ENCODE assay signal across 8 cellular contexts in the genomic region with DNA sequence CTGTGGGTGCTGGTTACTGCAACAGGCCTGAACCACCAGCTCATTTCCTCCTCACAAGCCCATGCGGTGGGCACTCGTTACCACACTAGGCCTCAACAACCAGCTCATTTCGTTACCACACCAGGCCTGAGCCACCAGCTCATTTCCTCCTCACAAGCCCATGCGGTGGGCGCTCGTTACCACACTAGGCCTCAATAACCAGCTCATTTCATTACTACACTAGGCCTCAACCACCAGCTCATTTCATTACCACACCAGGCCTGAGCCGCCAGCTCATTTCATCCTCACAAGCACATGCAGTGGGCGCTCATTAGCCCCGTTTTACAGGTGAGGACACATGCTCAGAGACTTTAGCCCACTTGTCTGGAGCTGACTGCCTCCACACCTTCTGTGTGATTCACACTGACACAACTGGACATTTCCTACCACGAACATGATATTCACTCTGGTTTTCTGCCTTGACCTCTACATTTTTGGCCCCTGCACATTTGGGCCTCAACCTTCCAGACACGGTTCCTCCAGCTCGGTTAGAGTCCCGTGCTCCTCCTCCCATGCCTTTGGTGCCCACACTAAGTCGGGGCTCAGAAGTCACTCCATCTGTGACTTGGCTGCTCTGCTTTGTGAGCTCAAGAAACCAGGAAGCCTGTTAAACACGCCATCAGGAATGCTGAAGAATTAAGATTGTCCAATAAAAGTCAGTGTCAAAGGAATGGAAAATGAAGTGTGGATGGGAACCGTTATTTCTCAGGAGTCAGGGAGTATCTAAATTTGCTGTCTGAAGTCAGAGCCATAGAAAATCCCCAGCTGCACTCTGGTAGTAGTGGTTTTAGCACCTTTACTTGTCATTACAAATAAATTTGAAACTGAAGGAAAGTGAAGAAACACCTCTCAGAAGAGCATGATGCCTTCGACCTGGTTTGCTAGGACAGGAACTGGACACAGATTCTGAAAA. TPM values are rescaled to one million over a fixed set of nuclear protein-coding genes. Genes with fewer than 3 reads are reported as not detected.
DNase-seq lines count a peak whose midpoint lies in the region; ATAC-seq, FAIRE-seq and TF ChIP-seq lines count a peak whose summit lies in the region.

No MANE protein-coding gene starts in this region.

- TF ChIP-seq POLR2A in gastroesophageal sphincter (IDR thresholded peaks at IDR 0.05), result no peak

- H3K36me3 ChIP-seq in gastroesophageal sphincter, result no peaks in the 10 kb centered on the region

- DNase-seq in WTC11 (ENCODE audit: low spot score) (no peak), fibroblast of villous mesenchyme (ENCODE audit: low read depth) (peak; percentile 15), urothelium cell line (ENCODE audit: low spot score) (no peak), osteocyte (ENCODE audit: extremely low spot score, unreplicated experiment) (no peak), NCI-H69 (lab: John Stamatoyannopoulos, UW) (no peak)

- no peak for TF ChIP-seq CTCF in WTC11 (IDR thresholded peaks at IDR 0.05)
- TF ChIP-seq CTCF in fibroblast of villous mesenchyme (IDR thresholded peaks at IDR 0.05; ENCODE audit: insufficient read depth, low read depth, low read length), result no peak
- no peak for TF ChIP-seq CTCF in osteocyte (IDR thresholded peaks at IDR 0.05)
- no peak for TF ChIP-seq CTCF in gastroesophageal sphincter (IDR thresholded peaks at IDR 0.05)

- no peak overlapping the region for H3K27ac ChIP-seq in gastroesophageal sphincter

- CTCF ChIA-PET in WTC11 (lab: Charles Lee), result interaction anchor here (0.7 to 1.0 kb wide), 2 partner anchors 11 to 105 kb away, joined by 3 read pairs; no protein-coding TSS in a partner anchor

- 76 to 87% methylated on average over 6 to 12 of the region's 17 CpGs for WGBS in gastroesophageal sphincter (ENCODE audit: low coverage in 1 of 2), 2 donors

- no peaks in the 10 kb centered on the region for H3K27me3 ChIP-seq in gastroesophageal sphincter

- H3K27me3 Mint-ChIP-seq in WTC11 (ENCODE audit: low read depth) (peaks cover 11% of the 10 kb centered on the region), osteocyte (ENCODE audit: unreplicated experiment) (peaks cover 26% of the 10 kb centered on the region)

- POLR2A ChIA-PET in WTC11 (lab: Charles Lee), result no interaction called here

- H3K4me1 Mint-ChIP-seq in WTC11, result peaks cover 34% of the 10 kb centered on the region
- no peaks in the 10 kb centered on the region for H3K4me1 Mint-ChIP-seq in osteocyte (ENCODE audit: unreplicated experiment)

- H3K9me3 Mint-ChIP-seq in WTC11 (peaks cover 29% of the 10 kb centered on the region), osteocyte (ENCODE audit: unreplicated experiment) (no peaks in the 10 kb centered on the region)

- 0 out of 2 replicates have a peak overlapping the region, but pooled peaks have one; percentile 22 for H3K27ac Mint-ChIP-seq in WTC11
- H3K27ac Mint-ChIP-seq in osteocyte (ENCODE audit: unreplicated experiment), result no peak overlapping the region

- H3K4me3 ChIP-seq in fibroblast of villous mesenchyme (ENCODE audit: low read depth, low read length) (no peak overlapping the region), gastroesophageal sphincter (no peak overlapping the region)

- peaks cover 0 to 13% (median 0%) of the 10 kb centered on the region in 3 donors for H3K4me1 ChIP-seq in gastroesophageal sphincter

- peak; percentile 86 for ATAC-seq in GM18867 (IDR thresholded peaks at IDR 0.05; ENCODE audit: unreplicated experiment)
- ATAC-seq in HG02884 (IDR thresholded peaks at IDR 0.05; ENCODE audit: unreplicated experiment), result peak; percentile 91
- ATAC-seq in WTC11, result no peak
- no peak for ATAC-seq in gastroesophageal sphincter

- FAIRE-seq in urothelium cell line (lab: Jason Lieb, UNC), result peak; percentile 86

- H3K36me3 Mint-ChIP-seq in WTC11 (peaks cover 21% of the 10 kb centered on the region), osteocyte (ENCODE audit: unreplicated experiment) (no peaks in the 10 kb centered on the region)

- H3K9me3 ChIP-seq in gastroesophageal sphincter, result no peaks in the 10 kb centered on the region

- no peak overlapping the region for H3K4me3 Mint-ChIP-seq in WTC11
- no peak overlapping the region for H3K4me3 Mint-ChIP-seq in osteocyte (ENCODE audit: unreplicated experiment)

- TF ChIP-seq EP300 in gastroesophageal sphincter (IDR thresholded peaks at IDR 0.05), result no peak

TF ChIP-seq in WTC11, 78 proteins besides CTCF, POLR2A, EP300 and RAD21:
- TF ChIP-seq SMAD3 (CRISPR knock-in tag; IDR thresholded peaks at IDR 0.05; ENCODE audit: borderline replicate concordance), result no peak
- TF ChIP-seq, protein P1, sequence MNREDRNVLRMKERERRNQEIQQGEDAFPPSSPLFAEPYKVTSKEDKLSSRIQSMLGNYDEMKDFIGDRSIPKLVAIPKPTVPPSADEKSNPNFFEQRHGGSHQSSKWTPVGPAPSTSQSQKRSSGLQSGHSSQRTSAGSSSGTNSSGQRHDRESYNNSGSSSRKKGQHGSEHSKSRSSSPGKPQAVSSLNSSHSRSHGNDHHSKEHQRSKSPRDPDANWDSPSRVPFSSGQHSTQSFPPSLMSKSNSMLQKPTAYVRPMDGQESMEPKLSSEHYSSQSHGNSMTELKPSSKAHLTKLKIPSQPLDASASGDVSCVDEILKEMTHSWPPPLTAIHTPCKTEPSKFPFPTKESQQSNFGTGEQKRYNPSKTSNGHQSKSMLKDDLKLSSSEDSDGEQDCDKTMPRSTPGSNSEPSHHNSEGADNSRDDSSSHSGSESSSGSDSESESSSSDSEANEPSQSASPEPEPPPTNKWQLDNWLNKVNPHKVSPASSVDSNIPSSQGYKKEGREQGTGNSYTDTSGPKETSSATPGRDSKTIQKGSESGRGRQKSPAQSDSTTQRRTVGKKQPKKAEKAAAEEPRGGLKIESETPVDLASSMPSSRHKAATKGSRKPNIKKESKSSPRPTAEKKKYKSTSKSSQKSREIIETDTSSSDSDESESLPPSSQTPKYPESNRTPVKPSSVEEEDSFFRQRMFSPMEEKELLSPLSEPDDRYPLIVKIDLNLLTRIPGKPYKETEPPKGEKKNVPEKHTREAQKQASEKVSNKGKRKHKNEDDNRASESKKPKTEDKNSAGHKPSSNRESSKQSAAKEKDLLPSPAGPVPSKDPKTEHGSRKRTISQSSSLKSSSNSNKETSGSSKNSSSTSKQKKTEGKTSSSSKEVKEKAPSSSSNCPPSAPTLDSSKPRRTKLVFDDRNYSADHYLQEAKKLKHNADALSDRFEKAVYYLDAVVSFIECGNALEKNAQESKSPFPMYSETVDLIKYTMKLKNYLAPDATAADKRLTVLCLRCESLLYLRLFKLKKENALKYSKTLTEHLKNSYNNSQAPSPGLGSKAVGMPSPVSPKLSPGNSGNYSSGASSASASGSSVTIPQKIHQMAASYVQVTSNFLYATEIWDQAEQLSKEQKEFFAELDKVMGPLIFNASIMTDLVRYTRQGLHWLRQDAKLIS (CRISPR knock-in tag; IDR thresholded peaks at IDR 0.05; ENCODE audit: borderline replicate concordance), result no peak
- no peak for TF ChIP-seq MYBL2 (CRISPR knock-in tag; IDR thresholded peaks at IDR 0.05)
- TF ChIP-seq ZNF138 (CRISPR knock-in tag; conservative IDR thresholded peaks at IDR 0.05), result no peak
- TF ChIP-seq ZNF219 (CRISPR knock-in tag; IDR thresholded peaks at IDR 0.05; ENCODE audit: borderline replicate concordance), result no peak

RNA-seq across cellular contexts. Expression of a gene that starts 55.8 kb away (rescaled TPM):
- 9.1 to 13.2 TPM (median 10.2 TPM) in 3 replicates for total RNA-seq in WTC11 (2021)
- total RNA-seq in fibroblast of villous mesenchyme, result 13.8 and 20.9 TPM in 2 replicates
- total RNA-seq in osteocyte, result 11.6 and 12.6 TPM in 2 replicates
- 10 to 100 TPM in 1 of 4 donors, 1 to 10 TPM in 3; 6.9 to 10.6 (median 9.3) TPM for total RNA-seq in gastroesophageal sphincter

Comparison
In these comparisons a context has a peak if more than half of its experiments do, and no peak if none do; other contexts are left out.
1. ATAC-seq: peak in GM18867 (single experiment) and HG02884 (single experiment); none in WTC11 (single experiment) and gastroesophageal sphincter (single experiment).